Comparison of ENCODE assay signal across 8 cellular contexts in genomic region chr19:40443930-40444180, GRCh38. TPM values are rescaled to one million over a fixed set of nuclear protein-coding genes. Genes with fewer than 3 reads are reported as not detected.
DNase-seq lines count a peak whose midpoint lies in the region; ATAC-seq and TF ChIP-seq lines count a peak whose summit lies in the region.

No MANE protein-coding gene starts in this region.

- peak overlapping the region; percentile 96 for H3K4me3 Mint-ChIP-seq in activated CD4-positive, alpha-beta T cell treated with anti-CD3 and anti-CD28 coated beads for 36 hours

- DNase-seq in activated CD4-positive, alpha-beta T cell treated with anti-CD3 and anti-CD28 coated beads for 36 hours = no peak
- DNase-seq in activated CD4-positive, alpha-beta T cell treated with anti-CD3 and anti-CD28 coated beads, Interleukin-2, amount 50 U/mL, for 1 hour = no peak
- DNase-seq in NCI-H2171 (lab: John Stamatoyannopoulos, UW) (peak; percentile 73), choroid plexus epithelial cell (ENCODE audit: low read depth) (peak; percentile 43), mucosa of descending colon (no peak), GM13976 (ENCODE audit: low spot score) (no peak)

- TF ChIP-seq CTCF in choroid plexus epithelial cell (conservative IDR thresholded peaks at IDR 0.05; ENCODE audit: low read depth, low read length) (no peak), mucosa of descending colon (IDR thresholded peaks at IDR 0.05) (no peak), GM13976 (IDR thresholded peaks at IDR 0.05; ENCODE audit: borderline replicate concordance, control extremely low read depth, extremely low read depth, insufficient read depth, missing control alignments) (no peak)

- peaks cover 5% of the 10 kb centered on the region for H3K36me3 ChIP-seq in mucosa of descending colon (ENCODE audit: low read depth)

- in situ Hi-C loops in GM13976 (cut with MboI; ENCODE audit: low sequenced_read_pairs, unreplicated experiment) = no loop called here

- peaks cover 16% of the 10 kb centered on the region for H3K4me1 Mint-ChIP-seq in activated CD4-positive, alpha-beta T cell treated with anti-CD3 and anti-CD28 coated beads for 36 hours

- H3K4me3 ChIP-seq in choroid plexus epithelial cell (ENCODE audit: low read depth, low read length) (peak overlapping the region; percentile 69), mucosa of descending colon (peak overlapping the region; percentile 85)

- no peaks in the 10 kb centered on the region for H3K27me3 Mint-ChIP-seq in activated CD4-positive, alpha-beta T cell treated with anti-CD3 and anti-CD28 coated beads for 36 hours

- peak overlapping the region; percentile 96 for H3K27ac Mint-ChIP-seq in activated CD4-positive, alpha-beta T cell treated with anti-CD3 and anti-CD28 coated beads for 36 hours

- intact Hi-C loops in activated CD4-positive, alpha-beta T cell treated with anti-CD3 and anti-CD28 coated beads for 36 hours (cut with DNase I, micrococcal nuclease) = loop anchor here (1.0 to 10.0 kb wide), 25 partner anchors 11 to 1799 kb away; partner anchors contain the start of genes AKT2 (in 2 of the 2), BLVRB (in 2 of the 2), C19orf47 (in 2 of the 2) and PLD3 (in 2 of the 2)
- intact Hi-C loops in mucosa of descending colon (cut with DNase I, micrococcal nuclease) = no loop called here

- H3K9me3 ChIP-seq in mucosa of descending colon = no peaks in the 10 kb centered on the region

- ATAC-seq in activated CD4-positive, alpha-beta T cell treated with anti-CD3 and anti-CD28 coated beads for 36 hours = peak; percentile 2
- ATAC-seq in mucosa of descending colon (peak; percentile 0), GM21576 (IDR thresholded peaks at IDR 0.05; ENCODE audit: unreplicated experiment) (no peak), HG03025 (IDR thresholded peaks at IDR 0.05; ENCODE audit: low FRiP score, unreplicated experiment) (no peak)

- no peaks in the 10 kb centered on the region for H3K9me3 Mint-ChIP-seq in activated CD4-positive, alpha-beta T cell treated with anti-CD3 and anti-CD28 coated beads for 36 hours (ENCODE audit: low read depth)

- POLR2A ChIA-PET in activated CD4-positive, alpha-beta T cell treated with anti-CD3 and anti-CD28 coated beads for 36 hours (lab: Charles Lee) = interaction anchor here (0.7 to 2.2 kb wide), 4 partner anchors 10 to 158 kb away, joined by 3 to 9 read pairs (median 6); partner anchors contain the start of gene SERTAD1

- H3K36me3 Mint-ChIP-seq in activated CD4-positive, alpha-beta T cell treated with anti-CD3 and anti-CD28 coated beads for 36 hours (ENCODE audit: low read depth) = peaks cover 10% of the 10 kb centered on the region

- CTCF ChIA-PET in activated CD4-positive, alpha-beta T cell treated with anti-CD3 and anti-CD28 coated beads for 36 hours (lab: Charles Lee) = interaction anchor here (0.6 to 3.2 kb wide), 6 partner anchors 21 to 565 kb away, joined by 3 to 21 read pairs (median 3); partner anchors contain the start of gene BLVRB

- H3K4me1 ChIP-seq in mucosa of descending colon (ENCODE audit: low read depth) = peaks cover 12% of the 10 kb centered on the region

RNA-seq across cellular contexts. Expression of gene SERTAD3, which starts 0.3 kb away (rescaled TPM):
- 10 to 100 TPM in 1 of 2 experiments, 1 to 10 TPM in 1; 8.4 to 12.0 TPM for total RNA-seq in activated CD4-positive, alpha-beta T cell treated with anti-CD3 and anti-CD28 coated beads for 36 hours
- total RNA-seq in mucosa of descending colon = 10 to 100 TPM; 39.3 to 55.4 (median 46.2) TPM

RNA-seq across cellular contexts. Expression of gene SERTAD1, which starts 18.1 kb away (rescaled TPM):
- 10 to 100 TPM; 10.0 to 14.7 TPM for total RNA-seq in activated CD4-positive, alpha-beta T cell treated with anti-CD3 and anti-CD28 coated beads for 36 hours
- total RNA-seq in mucosa of descending colon = 10 to 100 TPM; 12.1 to 16.7 (median 14.0) TPM

RNA-seq across cellular contexts. Expression of gene BLVRB, which starts 21.7 kb away (rescaled TPM):
- total RNA-seq in activated CD4-positive, alpha-beta T cell treated with anti-CD3 and anti-CD28 coated beads for 36 hours = 10 to 100 TPM; 34.1 to 35.6 TPM
- 10 to 100 TPM; 70.9 to 87.6 (median 76.8) TPM for total RNA-seq in mucosa of descending colon

RNA-seq across cellular contexts. Expression of gene SPTBN4, which starts 22.9 kb away (rescaled TPM):
- 1 to 10 TPM; 2.4 to 2.5 TPM for total RNA-seq in activated CD4-positive, alpha-beta T cell treated with anti-CD3 and anti-CD28 coated beads for 36 hours
- 1 to 10 TPM in 1 of 3 donors, under 1 TPM in 2; 0.29 to 4.1 (median 0.82) TPM for total RNA-seq in mucosa of descending colon

RNA-seq across cellular contexts. Expression of gene PRX, which starts 30.7 kb away (rescaled TPM):
- 1 to 10 TPM; 1.0 to 1.4 TPM for total RNA-seq in activated CD4-positive, alpha-beta T cell treated with anti-CD3 and anti-CD28 coated beads for 36 hours
- 1 to 10 TPM; 1.1 to 6.8 (median 1.7) TPM for total RNA-seq in mucosa of descending colon

Comparison
In these comparisons a context has a peak if more than half of its experiments do, and no peak if none do; other contexts are left out.
1. ATAC-seq: peak in activated CD4-positive, alpha-beta T cell treated with anti-CD3 and anti-CD28 coated beads for 36 hours (single experiment) and mucosa of descending colon (single experiment); none in GM21576 (single experiment) and HG03025 (single experiment).
2. DNase-seq: peak in NCI-H2171 (single experiment) and choroid plexus epithelial cell (single experiment); none in activated CD4-positive, alpha-beta T cell treated with anti-CD3 and anti-CD28 coated beads for 36 hours (single experiment), activated CD4-positive, alpha-beta T cell treated with anti-CD3 and anti-CD28 coated beads, Interleukin-2, amount 50 U/mL, for 1 hour (single experiment), mucosa of descending colon (0 of 3) and GM13976 (single experiment).
3. intact Hi-C loops: an anchor here in activated CD4-positive, alpha-beta T cell treated with anti-CD3 and anti-CD28 coated beads for 36 hours (1.0 to 10.0 kb wide); none called in mucosa of descending colon.